1 cellular context compared by ENCODE assay signal in the genomic region with DNA sequence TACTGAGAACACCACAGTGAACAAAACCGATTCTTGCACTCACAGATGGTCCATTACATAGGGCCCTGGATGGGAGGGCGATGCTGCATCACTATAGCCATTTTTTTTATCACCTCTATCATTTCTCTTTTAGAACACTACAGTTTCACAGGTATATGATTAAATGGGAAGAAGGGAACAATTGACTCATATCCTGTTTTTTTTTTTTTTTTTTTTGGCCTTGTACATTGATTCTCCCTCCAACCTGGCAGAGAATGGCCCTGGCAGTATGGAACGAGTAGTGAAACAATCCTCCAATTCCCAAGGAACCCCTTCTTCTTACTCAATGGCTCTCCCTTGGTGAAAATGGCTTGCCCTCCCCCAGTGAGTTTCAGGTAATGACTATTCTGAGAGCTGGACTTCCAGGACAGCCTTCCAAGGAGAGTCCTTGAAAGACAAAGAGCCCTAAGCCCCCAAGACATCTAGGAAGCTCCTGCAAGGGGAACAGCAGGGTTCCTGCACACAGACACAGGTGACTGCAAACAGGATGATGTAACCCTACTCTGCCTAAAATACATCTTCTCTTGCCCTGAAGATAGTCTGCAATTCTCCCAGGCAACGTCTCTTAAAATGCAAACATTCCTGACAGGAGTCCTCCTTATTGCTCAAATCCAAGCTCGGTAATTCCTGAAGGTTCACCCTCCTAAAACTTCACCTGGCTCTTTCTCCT.
TF ChIP-seq lines count a peak whose summit lies in the region.

No MANE protein-coding gene starts in this region.

TF ChIP-seq in H1, 55 proteins besides CTCF, POLR2A, EP300 and RAD21 (continued from another document):
- TF ChIP-seq, protein P1, sequence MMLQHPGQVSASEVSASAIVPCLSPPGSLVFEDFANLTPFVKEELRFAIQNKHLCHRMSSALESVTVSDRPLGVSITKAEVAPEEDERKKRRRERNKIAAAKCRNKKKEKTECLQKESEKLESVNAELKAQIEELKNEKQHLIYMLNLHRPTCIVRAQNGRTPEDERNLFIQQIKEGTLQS (IDR thresholded peaks at IDR 0.05; ENCODE audit: insufficient read depth, low read depth, low read length), result no peak
- no peak for TF ChIP-seq JUN (IDR thresholded peaks at IDR 0.05; ENCODE audit: low read depth, low read length)
- TF ChIP-seq SAP30 (IDR thresholded peaks at IDR 0.05; ENCODE audit: insufficient read depth, insufficient replicate concordance, low read length), result no peak
- TF ChIP-seq RXRA (IDR thresholded peaks at IDR 0.05; ENCODE audit: insufficient read depth, low read depth, low read length), result no peak
